8 cellular contexts compared by ENCODE assay signal in the genomic region with DNA sequence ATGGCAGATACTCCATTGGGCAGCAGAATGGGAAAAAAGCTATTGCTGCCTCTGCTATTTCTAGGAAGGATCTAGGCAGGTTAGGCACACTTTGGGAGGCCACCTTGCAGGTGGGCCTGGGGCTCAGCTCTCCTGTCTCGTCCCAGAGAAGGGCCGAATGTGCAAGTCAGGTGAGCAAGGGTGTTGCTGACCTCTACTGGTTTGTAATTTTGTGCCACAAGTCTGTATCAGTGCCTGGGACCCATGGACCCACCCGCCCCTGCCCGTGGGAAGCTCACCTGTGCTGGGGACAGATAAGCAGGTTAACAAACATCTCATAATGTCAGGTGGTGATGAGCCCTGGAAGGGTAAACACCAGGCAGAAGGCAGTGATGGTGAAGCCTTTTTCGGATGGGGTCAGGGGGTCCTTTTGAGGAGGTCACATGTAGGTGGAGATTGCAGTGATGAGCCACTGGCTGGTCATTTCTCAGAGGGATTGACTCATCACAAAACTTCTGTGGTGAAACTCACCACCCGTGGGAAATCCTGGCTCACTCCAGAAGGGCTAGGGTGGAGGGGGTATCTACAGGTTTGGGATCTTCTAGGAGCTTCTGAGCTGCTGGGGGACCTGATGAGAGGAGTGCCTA.
DNase-seq lines count a peak whose midpoint lies in the region; ATAC-seq and TF ChIP-seq lines count a peak whose summit lies in the region.

No MANE protein-coding gene starts in this region.

- no peaks in the 10 kb centered on the region for H3K9me2 ChIP-seq in GM23338 (ENCODE audit: insufficient read depth)

- peak overlapping the region; percentile 41 for H3K4me3 Mint-ChIP-seq in activated CD4-positive, alpha-beta T cell treated with anti-CD3 and anti-CD28 coated beads, Interleukin-2, amount 10 ng/mL, durations not matched to agents 24 days and 14 days
- H3K4me3 Mint-ChIP-seq in GM23338: no peak overlapping the region

- intact Hi-C loops in activated CD4-positive, alpha-beta T cell treated with anti-CD3 and anti-CD28 coated beads, Interleukin-2, amount 10 ng/mL, durations not matched to agents 24 days and 14 days (cut with micrococcal nuclease): loop anchor here (1.0 to 5.0 kb wide), 9 partner anchors 29 to 496 kb away; partner anchors contain the start of gene MTMR10
- intact Hi-C loops in sciatic nerve (cut with DNase I): loop anchor here (5.0 kb wide), 1 partner anchor 271 kb away; no protein-coding TSS in a partner anchor

- peaks cover 28% of the 10 kb centered on the region for H3K36me3 Mint-ChIP-seq in activated CD4-positive, alpha-beta T cell treated with anti-CD3 and anti-CD28 coated beads, Interleukin-2, amount 10 ng/mL, durations not matched to agents 24 days and 14 days (ENCODE audit: low read depth)
- peaks cover 8% of the 10 kb centered on the region; the same call in 2 of the 3 replicates for H3K36me3 Mint-ChIP-seq in GM23338 (ENCODE audit: low read depth)

- no peak overlapping the region for H3K4me2 ChIP-seq in GM23338

- H3K27me3 Mint-ChIP-seq in activated CD4-positive, alpha-beta T cell treated with anti-CD3 and anti-CD28 coated beads, Interleukin-2, amount 10 ng/mL, durations not matched to agents 24 days and 14 days: no peaks in the 10 kb centered on the region
- H3K27me3 Mint-ChIP-seq in GM23338 (ENCODE audit: insufficient read depth, low read depth, poor library complexity): peaks cover 28% of the 10 kb centered on the region

- peak overlapping the region; percentile 84 for H3K27ac Mint-ChIP-seq in activated CD4-positive, alpha-beta T cell treated with anti-CD3 and anti-CD28 coated beads, Interleukin-2, amount 10 ng/mL, durations not matched to agents 24 days and 14 days
- H3K27ac Mint-ChIP-seq in GM23338: no peak overlapping the region

- H3K79me2 ChIP-seq in GM23338 (replicated peaks; ENCODE audit: insufficient read depth): no peaks in the 10 kb centered on the region

- H3K4me1 ChIP-seq in GM23338 (ENCODE audit: insufficient read depth): no peaks in the 10 kb centered on the region

- peaks cover 68% of the 10 kb centered on the region for H3K4me1 Mint-ChIP-seq in activated CD4-positive, alpha-beta T cell treated with anti-CD3 and anti-CD28 coated beads, Interleukin-2, amount 10 ng/mL, durations not matched to agents 24 days and 14 days
- peaks cover 6% of the 10 kb centered on the region for H3K4me1 Mint-ChIP-seq in GM23338

- no peak overlapping the region for H2AFZ ChIP-seq in GM23338

- H3K9me3 Mint-ChIP-seq in activated CD4-positive, alpha-beta T cell treated with anti-CD3 and anti-CD28 coated beads, Interleukin-2, amount 10 ng/mL, durations not matched to agents 24 days and 14 days: peaks cover 10% of the 10 kb centered on the region
- H3K9me3 Mint-ChIP-seq in GM23338: peaks cover 24% of the 10 kb centered on the region

- no peak overlapping the region for H3K4me3 ChIP-seq in GM23338

- DNase-seq in activated CD4-positive, alpha-beta T cell treated with anti-CD3 and anti-CD28 coated beads, Interleukin-2, amount 10 ng/mL, durations not matched to agents 24 days and 14 days: no peak
- no peak for DNase-seq in activated CD4-positive, alpha-beta T cell treated with anti-CD3 and anti-CD28 coated beads for 4 hours
- DNase-seq in amniotic epithelial cell (ENCODE audit: low read depth) (peak; percentile 21), sciatic nerve (ENCODE audit: low spot score) (no peak), GM23338 (ENCODE audit: low spot score) (no peak), NCI-H1048 (lab: John Stamatoyannopoulos, UW) (no peak), retina (no peak)

- 0 out of 2 replicates have a peak, but pooled peaks cover 4% of the 10 kb centered on the region for H3F3A ChIP-seq in GM23338 (replicated peaks; ENCODE audit: low read depth)

- peaks cover 22% of the 10 kb centered on the region for H3K27me3 ChIP-seq in GM23338 (ENCODE audit: insufficient read depth)

- peak in 1 of 2 experiments; percentile 55; a peak in 2 of 4 replicates for TF ChIP-seq CTCF in GM23338 (conservative IDR thresholded peaks at IDR 0.05; ENCODE audit: low read depth in 2 of 2)

- no peak overlapping the region for H3K27ac ChIP-seq in GM23338 (ENCODE audit: low read depth)

- ATAC-seq in HG02981 (IDR thresholded peaks at IDR 0.05; ENCODE audit: unreplicated experiment): peak; percentile 44
- ATAC-seq in sciatic nerve: peak; percentile 4
- no peak; the same call in 2 of the 3 replicates for ATAC-seq in GM23338

- no peaks in the 10 kb centered on the region for H3K36me3 ChIP-seq in GM23338 (ENCODE audit: insufficient read depth)

- no peaks in the 10 kb centered on the region for H4K20me1 ChIP-seq in GM23338 (replicated peaks; ENCODE audit: insufficient read depth)

TF ChIP-seq in GM23338, 12 proteins besides CTCF, POLR2A, EP300 and RAD21 (continues in another document):
- no peak for TF ChIP-seq ZNF462 (CRISPR knock-in tag; IDR thresholded peaks at IDR 0.05)
- TF ChIP-seq EZH2 (IDR thresholded peaks at IDR 0.05; ENCODE audit: low read depth, unreplicated experiment): no peak
- no peak for TF ChIP-seq ZNF114 (CRISPR knock-in tag; IDR thresholded peaks at IDR 0.05)
- TF ChIP-seq, protein P1, sequence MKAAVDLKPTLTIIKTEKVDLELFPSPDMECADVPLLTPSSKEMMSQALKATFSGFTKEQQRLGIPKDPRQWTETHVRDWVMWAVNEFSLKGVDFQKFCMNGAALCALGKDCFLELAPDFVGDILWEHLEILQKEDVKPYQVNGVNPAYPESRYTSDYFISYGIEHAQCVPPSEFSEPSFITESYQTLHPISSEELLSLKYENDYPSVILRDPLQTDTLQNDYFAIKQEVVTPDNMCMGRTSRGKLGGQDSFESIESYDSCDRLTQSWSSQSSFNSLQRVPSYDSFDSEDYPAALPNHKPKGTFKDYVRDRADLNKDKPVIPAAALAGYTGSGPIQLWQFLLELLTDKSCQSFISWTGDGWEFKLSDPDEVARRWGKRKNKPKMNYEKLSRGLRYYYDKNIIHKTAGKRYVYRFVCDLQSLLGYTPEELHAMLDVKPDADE (IDR thresholded peaks at IDR 0.05): no peak
- TF ChIP-seq NANOG (IDR thresholded peaks at IDR 0.05; ENCODE audit: borderline replicate concordance): no peak
- no peak for TF ChIP-seq CREB1 (CRISPR knock-in tag; IDR thresholded peaks at IDR 0.05; ENCODE audit: low read depth)
- TF ChIP-seq POLR2AphosphoS5 (IDR thresholded peaks at IDR 0.05; ENCODE audit: low read depth): no peak
